In genomic region chr7:7176421-7177043, GRCh38 we compare ENCODE assay signal across 8 cellular contexts. TPM values are rescaled to one million over a fixed set of nuclear protein-coding genes. Genes with fewer than 3 reads are reported as not detected.
DNase-seq lines count a peak whose midpoint lies in the region; ATAC-seq and TF ChIP-seq lines count a peak whose summit lies in the region.

No MANE protein-coding gene starts in this region.

- POLR2A ChIA-PET in PC-9 (lab: Charles Lee; ENCODE audit: unreplicated experiment) = interaction anchor here (0.7 to 1.0 kb wide), 2 partner anchors 77 to 669 kb away, joined by 3 to 7 read pairs; no protein-coding TSS in a partner anchor

- H3K9me3 ChIP-seq in GM23248 (ENCODE audit: low read depth) (no peaks in the 10 kb centered on the region), PC-9 (ENCODE audit: insufficient read depth, low read depth) (peaks cover 23% of the 10 kb centered on the region), esophagus squamous epithelium (no peaks in the 10 kb centered on the region), psoas muscle (no peaks in the 10 kb centered on the region)

- H3K4me2 ChIP-seq in GM23248 (ENCODE audit: unreplicated experiment) = peak overlapping the region; percentile 69
- H3K4me2 ChIP-seq in PC-9 = peak overlapping the region; percentile 57

- no peaks in the 10 kb centered on the region for H3K27me3 ChIP-seq in GM23248 (replicated peaks; ENCODE audit: insufficient read depth)
- no peaks in the 10 kb centered on the region for H3K27me3 ChIP-seq in PC-9 (ENCODE audit: insufficient read depth, low read depth)
- no peaks in the 10 kb centered on the region for H3K27me3 ChIP-seq in esophagus squamous epithelium
- H3K27me3 ChIP-seq in psoas muscle (ENCODE audit: insufficient read depth in 3 of 3, low read length in 2 of 3) = no peaks in the 10 kb centered on the region

- H2AFZ ChIP-seq in GM23248 (peak overlapping the region; percentile 31; the same call in 1 of the 2 replicates), PC-9 (peak overlapping the region; percentile 8; the same call in 1 of the 2 replicates)

- TF ChIP-seq CTCF in PC-9 (conservative IDR thresholded peaks at IDR 0.05) = no peak
- TF ChIP-seq CTCF in esophagus squamous epithelium (IDR thresholded peaks at IDR 0.05) = no peak
- TF ChIP-seq CTCF in psoas muscle (IDR thresholded peaks at IDR 0.05) = no peak

- H3K79me2 ChIP-seq in GM23248 (ENCODE audit: insufficient read depth) (peaks cover 79% of the 10 kb centered on the region), PC-9 (ENCODE audit: low read depth) (no peaks in the 10 kb centered on the region)

- peak overlapping the region; percentile 47 for H3K9ac ChIP-seq in GM23248

- whole genome bisulfite sequencing in GM23248 (ENCODE audit: low coverage in 1 of 2, low lambda C conversion rate in 2 of 2, missing lambda C conversion rate in 2 of 2), 2 experiments = 12 to 18% methylated on average over 4 of the region's 4 CpGs
- WGBS in esophagus squamous epithelium, 2 donors = 19 to 21% methylated on average over 4 of the region's 4 CpGs
- 17 to 22% (median 18%) methylated on average over 4 of the region's 4 CpGs for WGBS in psoas muscle, 3 donors

- no peak for TF ChIP-seq POLR2A in esophagus squamous epithelium (IDR thresholded peaks at IDR 0.05)

- H3K27ac ChIP-seq in GM23248 (peak overlapping the region; percentile 83), PC-9 (peak overlapping the region; percentile 87), esophagus squamous epithelium (peak overlapping the region; percentile 31 to 72 (median 42)), psoas muscle (no peak overlapping the region)

- H3K36me3 ChIP-seq in GM23248 (ENCODE audit: low read depth) (no peaks in the 10 kb centered on the region), PC-9 (ENCODE audit: low read depth) (no peaks in the 10 kb centered on the region), esophagus squamous epithelium (no peaks in the 10 kb centered on the region), psoas muscle (ENCODE audit: insufficient read depth in 1 of 2, low read depth in 1 of 2) (no peaks in the 10 kb centered on the region)

- CTCF ChIA-PET in PC-9 (lab: Charles Lee) = interaction anchor here (1.9 kb wide), 1 partner anchor 62 kb away, joined by 4 read pairs; no protein-coding TSS in a partner anchor

- no peaks in the 10 kb centered on the region for H3K9me2 ChIP-seq in GM23248 (ENCODE audit: insufficient read depth)
- H3K9me2 ChIP-seq in PC-9 (ENCODE audit: insufficient read depth) = no peaks in the 10 kb centered on the region

- H3K4me3 ChIP-seq in GM23248 = peak overlapping the region; percentile 56
- H3K4me3 ChIP-seq in PC-9 = peak overlapping the region; percentile 3; the same call in 1 of the 2 replicates
- no peak overlapping the region for H3K4me3 ChIP-seq in esophagus squamous epithelium
- H3K4me3 ChIP-seq in psoas muscle = no peak overlapping the region

- peak; percentile 61 to 86 (median 74) for ATAC-seq in psoas muscle

- no peaks in the 10 kb centered on the region for H4K20me1 ChIP-seq in GM23248 (ENCODE audit: insufficient read depth)
- H4K20me1 ChIP-seq in PC-9 (ENCODE audit: insufficient read depth) = no peaks in the 10 kb centered on the region

- TSS peak; percentile 71 for BruUV-seq in PC-9 (replicated peaks; lab: Mats Ljungman, UMichigan)

- intact Hi-C loops in PC-9 (cut with micrococcal nuclease; ENCODE audit: unreplicated experiment) (loop anchor here (1.0 to 5.0 kb wide), 2 partner anchors 159 to 240 kb away; no protein-coding TSS in a partner anchor), esophagus squamous epithelium (cut with DNase I) (no loop called here), psoas muscle (cut with DNase I) (no loop called here)

- peaks cover 44% of the 10 kb centered on the region for H3F3A ChIP-seq in GM23248 (ENCODE audit: insufficient read depth)
- H3F3A ChIP-seq in PC-9 (ENCODE audit: insufficient read depth, low read depth) = peaks cover 32% of the 10 kb centered on the region

- H3K4me1 ChIP-seq in GM23248 (ENCODE audit: insufficient read depth) = peaks cover 38% of the 10 kb centered on the region
- H3K4me1 ChIP-seq in PC-9 (replicated peaks; ENCODE audit: insufficient read depth) = peaks cover 47% of the 10 kb centered on the region
- peaks cover 6 to 34% (median 6%) of the 10 kb centered on the region in 3 donors for H3K4me1 ChIP-seq in esophagus squamous epithelium
- peaks cover 3% of the 10 kb centered on the region for H3K4me1 ChIP-seq in psoas muscle

- DNase-seq in GM23248 (peak; percentile 98), PC-9 (peak; percentile 24 to 83), esophagus squamous epithelium (lab: John Stamatoyannopoulos, UW) (no peak), psoas muscle (no peak), SK-N-DZ (ENCODE audit: low spot score) (no peak), NCI-H2081 (lab: John Stamatoyannopoulos, UW) (no peak), mucosa of gallbladder (ENCODE audit: low spot score) (no peak), NCI-H1105 (lab: John Stamatoyannopoulos, UW) (no peak)

- in situ Hi-C loops in GM23248 (cut with MboI) = no loop called here

RNA-seq across cellular contexts. Expression of gene C1GALT1, which starts 5.8 kb away (rescaled TPM):
- 72.7 and 114 TPM in 2 replicates for total RNA-seq in GM23248 (2014; rRNA removed; shearing (Covaris generic))
- polyA plus RNA-seq in GM23248 (2016; fragmentation: Nextera tagmentation; extraction: Ambion mirVana) = 75.2 and 79.0 TPM in 2 replicates
- total RNA-seq in PC-9 (2021) = 44.7 and 54.2 TPM in 2 replicates
- total RNA-seq in esophagus squamous epithelium = 10 to 100 TPM; 40.1 to 56.4 (median 43.9) TPM
- 10 to 100 TPM; 12.5 to 23.3 (median 15.2) TPM for total RNA-seq in psoas muscle
- 10 to 100 TPM in 1 of 3 donors, 1 to 10 TPM in 2; 3.9 to 18.8 (median 6.2) TPM for polyA plus RNA-seq in psoas muscle
- polyA plus RNA-seq in SK-N-DZ (2014; cell fraction: cytosol; rRNA removed) = 16.8 and 30.5 TPM in 2 replicates
- 14.3 and 17.2 TPM in 2 replicates for polyA plus RNA-seq in SK-N-DZ (2014; cell fraction: nucleus; rRNA removed)
- 58.3 TPM for total RNA-seq in mucosa of gallbladder

Comparison
In these comparisons a context has a peak if more than half of its experiments do, and no peak if none do; other contexts are left out.
1. DNase-seq: peak in GM23248 (single experiment) and PC-9 (2 of 2); none in esophagus squamous epithelium (single experiment), psoas muscle (0 of 2), SK-N-DZ (single experiment), NCI-H2081 (0 of 2), mucosa of gallbladder (single experiment) and NCI-H1105 (single experiment).
2. H3K4me3 ChIP-seq: peak in GM23248 (single experiment) and PC-9 (single experiment); none in esophagus squamous epithelium (0 of 4) and psoas muscle (single experiment).